In the genomic region with DNA sequence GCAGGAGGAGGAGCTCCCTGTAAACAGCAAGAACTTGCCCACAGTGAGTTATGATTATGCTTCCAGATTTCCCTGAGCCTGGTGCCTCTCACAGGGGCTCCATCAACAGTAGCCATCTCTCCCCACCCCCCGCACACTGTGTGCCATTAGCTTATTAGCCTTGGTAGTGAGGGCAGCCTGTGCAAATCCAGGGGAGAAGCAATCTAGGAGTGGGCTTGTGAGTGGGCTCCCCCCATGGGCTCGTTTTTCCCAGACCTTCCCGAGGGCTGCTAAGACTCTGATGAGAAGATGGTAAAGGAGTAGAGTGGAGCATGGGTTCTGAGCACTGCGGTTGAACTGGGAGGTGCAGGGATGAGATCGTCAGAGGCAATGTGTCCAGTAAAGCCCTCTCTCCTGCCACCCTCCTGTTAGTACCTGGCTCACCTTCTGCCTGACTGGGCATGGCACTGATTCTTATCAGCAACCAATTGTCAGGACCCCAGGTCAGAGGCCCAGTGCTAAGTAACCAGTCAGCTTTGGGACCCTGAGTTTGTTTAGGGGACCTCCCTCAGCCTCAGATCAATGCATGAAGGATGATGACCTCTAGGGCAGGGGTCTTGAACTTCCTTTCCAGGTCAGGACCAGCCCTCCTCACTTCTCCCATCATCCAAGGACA, we compare ENCODE assay signal across 22 cellular contexts.
"Had no signal": no experiment of that assay in that cellular context is flagged by ENCODE, and none has a peak within 500 bp of the region (broad histone marks: within the 10 kb centered on the region; RNA-seq: fewer than 3 reads in every experiment).

No MANE protein-coding gene starts in this region.

- H3K36me3 ChIP-seq: ascending aorta, cardiac muscle cell, heart left ventricle, neutrophil, ovary, prostate gland, tibial nerve had no signal

- H3K27ac ChIP-seq: ascending aorta, cardiac muscle cell, foreskin keratinocyte, neutrophil, ovary, tibial nerve, VCaP had no signal

- ATAC-seq: stimulated activated naive B cell treated with anti-CD40 and anti-IgM and Interleukin-4, amounts not matched to agents 10 μg/mL and 1 μg/mL and 100 μg/mL, for 72 hours had no signal

- H3K27me3 ChIP-seq: ascending aorta, cardiac muscle cell, heart left ventricle, neutrophil, ovary, tibial nerve had no signal

- H3K4me1 ChIP-seq: foreskin keratinocyte, prostate gland, tibial nerve had no signal

- H3K9me3 ChIP-seq: ascending aorta, heart left ventricle, neutrophil, ovary, prostate gland, tibial nerve had no signal

- H3K4me3 ChIP-seq: ascending aorta, cardiac muscle cell, heart left ventricle, ovary, prostate gland, tibial nerve had no signal

- DNase-seq: activated CD4-positive, alpha-beta T cell treated with anti-CD3 and anti-CD28 coated beads for 4 hours; activated CD4-positive, alpha-beta T cell treated with anti-CD3 and anti-CD28 coated beads, Interleukin-2, amount 50 U/mL, for 4 hours; activated gamma-delta T cell; activated naive CD4-positive, alpha-beta T cell treated with anti-CD3 and anti-CD28 coated beads, Interleukin-2, amount 10 ng/mL, durations not matched to agents 7 days and 5 days; activated naive CD8-positive, alpha-beta T cell treated with anti-CD3 and anti-CD28 coated beads, Interleukin-2, amount 10 ng/mL, durations not matched to agents 7 days and 5 days; cortex of kidney; kidney glomerular epithelial cell; mammary epithelial cell; retina; stimulated activated CD4-positive, alpha-beta T cell treated with anti-CD3 and anti-CD28 coated beads, Interleukin-15, amount 100 ng/mL, for 24 hours; stimulated activated naive B cell treated with anti-CD40 and anti-IgM and Interleukin-4, amounts not matched to agents 10 μg/mL and 1 μg/mL and 100 μg/mL, for 72 hours; SW 1271; T-helper 9 cell had no signal
